8 cellular contexts compared by ENCODE assay signal in the genomic region with DNA sequence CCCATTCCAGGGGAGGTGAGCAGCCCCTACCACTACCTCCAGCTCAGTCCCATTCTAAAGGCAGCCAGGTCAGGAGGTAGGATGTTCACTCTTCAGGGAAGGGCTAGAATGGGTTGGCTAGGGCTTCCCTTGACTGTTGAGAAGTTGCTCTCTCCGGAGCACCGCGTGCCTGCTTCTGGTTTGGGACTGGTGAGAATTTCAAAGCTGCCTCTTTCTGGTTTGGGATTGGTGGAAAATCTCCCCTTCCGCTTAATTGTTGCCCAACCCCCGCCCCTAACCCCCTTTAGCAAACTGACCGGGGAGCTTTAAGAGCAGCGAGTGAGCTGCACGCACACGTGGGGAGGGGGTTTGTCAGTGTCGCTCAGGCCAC. TPM values are rescaled to one million over a fixed set of nuclear protein-coding genes. Genes with fewer than 3 reads are reported as not detected.
DNase-seq lines count a peak whose midpoint lies in the region; ATAC-seq, FAIRE-seq and TF ChIP-seq lines count a peak whose summit lies in the region.
"Had no signal": no experiment of that assay in that cellular context is flagged by ENCODE, and none has a peak within 500 bp of the region (broad histone marks: within the 10 kb centered on the region; RNA-seq: fewer than 3 reads in every experiment).

No MANE protein-coding gene starts in this region.

- H3K27me3 ChIP-seq in HAP-1 (ENCODE audit: low read depth) (no peaks in the 10 kb centered on the region), RWPE2 (ENCODE audit: insufficient read depth, poor library complexity, severe bottlenecking) (no peaks in the 10 kb centered on the region), right atrium auricular region (no peaks in the 10 kb centered on the region), stomach (no peaks in the 10 kb centered on the region)

- no peak for TF ChIP-seq EP300 in stomach (IDR thresholded peaks at IDR 0.05)

- peaks cover 15% of the 10 kb centered on the region for H3K4me1 ChIP-seq in HAP-1
- peaks cover 22% of the 10 kb centered on the region for H3K4me1 ChIP-seq in RWPE2 (ENCODE audit: insufficient read depth, poor library complexity, severe bottlenecking)
- peaks cover 0 to 44% of the 10 kb centered on the region in 2 donors for H3K4me1 ChIP-seq in right atrium auricular region
- H3K4me1 ChIP-seq in stomach = peaks cover 26 to 61% (median 42%) of the 10 kb centered on the region in 4 donors

- in situ Hi-C loops in HAP-1 (cut with MboI; ENCODE audit: low sequenced_read_pairs) = loop anchor here (10.0 kb wide), 1 partner anchor 56 kb away; no protein-coding TSS in a partner anchor

- no peak for TF ChIP-seq CTCF in RWPE2 (IDR thresholded peaks at IDR 0.05; ENCODE audit: poor library complexity, severe bottlenecking)
- TF ChIP-seq CTCF in right atrium auricular region (IDR thresholded peaks at IDR 0.05) = no peak
- no peak for TF ChIP-seq CTCF in stomach (IDR thresholded peaks at IDR 0.05)

- H3K27ac ChIP-seq in RWPE2 (ENCODE audit: poor library complexity, severe bottlenecking) = no peak overlapping the region
- peak overlapping the region; percentile 85 to 94 for H3K27ac ChIP-seq in right atrium auricular region
- peak overlapping the region in 3 of 5 donors; percentile 66 to 85 (median 71) for H3K27ac ChIP-seq in stomach

- DNase-seq in HAP-1 (ENCODE audit: low spot score in 2 of 2) = peak; percentile 47 to 60
- no peak for DNase-seq in RWPE2 (ENCODE audit: low spot score)
- no peak for DNase-seq in right atrium auricular region (ENCODE audit: low spot score)
- no peak for DNase-seq in stomach
- no peak for DNase-seq in urothelium cell line (ENCODE audit: low spot score)
- no peak for DNase-seq in inferior parietal cortex (ENCODE audit: extremely low spot score)

- peak overlapping the region; percentile 42 for H3K4me3 ChIP-seq in HAP-1
- peak overlapping the region; percentile 31 for H3K4me3 ChIP-seq in RWPE2 (ENCODE audit: severe bottlenecking)
- H3K4me3 ChIP-seq in right atrium auricular region = peak overlapping the region; percentile 39 to 56
- peak overlapping the region; percentile 47 to 57 (median 51) for H3K4me3 ChIP-seq in stomach

- intact Hi-C loops in stomach (cut with DNase I; ENCODE audit: low total_unique reads) = loop anchor here (10.0 kb wide), 1 partner anchor 94 kb away; no protein-coding TSS in a partner anchor

- ATAC-seq in RWPE2 (ENCODE audit: low read depth) (no peak), GM21619 (IDR thresholded peaks at IDR 0.05; ENCODE audit: unreplicated experiment) (no peak)

- FAIRE-seq in urothelium cell line (lab: Jason Lieb, UNC) = no peak

- H3K36me3 ChIP-seq in HAP-1 (replicated peaks) = no peaks in the 10 kb centered on the region
- H3K36me3 ChIP-seq in RWPE2 (ENCODE audit: low read depth) = no peaks in the 10 kb centered on the region
- no peaks in the 10 kb centered on the region for H3K36me3 ChIP-seq in right atrium auricular region
- no peaks in the 10 kb centered on the region for H3K36me3 ChIP-seq in stomach

- no peak for TF ChIP-seq POLR2A in stomach (IDR thresholded peaks at IDR 0.05)

- WGBS in stomach, 5 donors = 1 to 11% (median 7%) methylated on average over 10 of the region's 10 CpGs

- no peaks in the 10 kb centered on the region; the same call in 1 of the 2 replicates for H3K9me3 ChIP-seq in HAP-1
- H3K9me3 ChIP-seq in RWPE2 (ENCODE audit: severe bottlenecking) = no peaks in the 10 kb centered on the region
- no peaks in the 10 kb centered on the region for H3K9me3 ChIP-seq in right atrium auricular region
- no peaks in the 10 kb centered on the region for H3K9me3 ChIP-seq in stomach

RNA-seq across cellular contexts. Expression of gene USP2, which starts 0.7 kb away (rescaled TPM):
- 10 to 100 TPM; 38.9 to 58.7 TPM for total RNA-seq in right atrium auricular region
- 10 to 100 TPM in 1 of 5 donors, 1 to 10 TPM in 4; 1.4 to 17.4 (median 3.1) TPM for total RNA-seq in stomach
- polyA plus RNA-seq in stomach = 1 to 10 TPM; 1.4 to 7.8 (median 2.6) TPM

RNA-seq across cellular contexts. Expression of gene MFRP, which starts 34.3 kb away (rescaled TPM):
- total RNA-seq in right atrium auricular region = not detected
- total RNA-seq in stomach = not detected
- polyA plus RNA-seq in stomach = not detected
- total RNA-seq: renal cortical epithelial cell had no signal

RNA-seq across cellular contexts. Expression of gene C1QTNF5, which starts 40.1 kb away (rescaled TPM):
- total RNA-seq in right atrium auricular region = 10 to 100 TPM; 41.4 to 47.4 TPM
- 100 to 1,000 TPM in 1 of 5 donors, 10 to 100 TPM in 4; 11.4 to 169 (median 17.4) TPM for total RNA-seq in stomach
- 10 to 100 TPM; 12.7 to 30.3 (median 20.6) TPM for polyA plus RNA-seq in stomach

RNA-seq across cellular contexts. Expression of gene THY1, which starts 42.2 kb away (rescaled TPM):
- total RNA-seq in right atrium auricular region = 1 to 10 TPM; 2.0 to 7.2 TPM
- total RNA-seq in stomach = 10 to 100 TPM in 2 of 5 donors, 1 to 10 TPM in 3; 1.2 to 12.5 (median 8.1) TPM
- 10 to 100 TPM in 1 of 3 donors, 1 to 10 TPM in 2; 4.9 to 13.7 (median 7.6) TPM for polyA plus RNA-seq in stomach

RNA-seq across cellular contexts. Expression of gene RNF26, which starts 46.5 kb away (rescaled TPM):
- total RNA-seq in right atrium auricular region (10 to 100 TPM in 1 of 2 donors, 1 to 10 TPM in 1; 8.2 to 10.3 TPM), stomach (10 to 100 TPM in 2 of 5 donors, 1 to 10 TPM in 2, not detected in 1; 1.3 to 45.8 (median 11.7) TPM)
- 10 to 100 TPM in 2 of 3 donors, 1 to 10 TPM in 1; 7.0 to 14.8 (median 10.3) TPM for polyA plus RNA-seq in stomach

Comparison
In these comparisons a context has a peak if more than half of its experiments do, and no peak if none do; other contexts are left out.
1. DNase-seq: peak in HAP-1 (2 of 2); none in RWPE2 (single experiment), right atrium auricular region (single experiment), stomach (single experiment), urothelium cell line (single experiment) and inferior parietal cortex (single experiment).
2. Peak in every context shown above with its lines, with median percentiles within 50 percentile points of each other: H3K4me3 ChIP-seq.